In the genomic region with DNA sequence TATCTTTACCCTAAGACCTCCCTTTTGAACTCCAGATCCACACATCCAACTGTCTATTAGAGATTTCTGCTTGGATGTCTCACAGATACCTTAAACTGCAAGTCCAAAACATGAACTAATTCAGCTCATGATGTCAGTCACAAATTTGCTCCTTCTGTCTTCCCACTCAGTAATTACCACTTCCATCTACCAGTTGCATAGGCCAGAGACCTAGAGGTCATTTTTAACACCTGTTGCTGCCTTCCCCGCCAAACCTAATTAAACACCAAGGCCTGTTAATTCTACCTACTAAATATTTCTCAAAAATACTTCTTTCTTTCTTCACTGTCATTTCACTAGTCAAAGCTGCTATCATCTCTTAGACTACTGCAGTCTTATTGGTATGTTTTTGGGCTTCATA, we compare ENCODE assay signal across 17 cellular contexts. TPM values are rescaled to one million over a fixed set of nuclear protein-coding genes. Genes with fewer than 3 reads are reported as not detected.
A peak's percentile ranks its signal among the peaks of the same experiment; 100 is the strongest.
DNase-seq lines count a peak whose midpoint lies in the region; ATAC-seq and TF ChIP-seq lines count a peak whose summit lies in the region.
"Had no signal": no experiment of that assay in that cellular context is flagged by ENCODE, and none has a peak within 500 bp of the region (broad histone marks: within the 10 kb centered on the region; RNA-seq: fewer than 3 reads in every experiment).

No MANE protein-coding gene starts in this region.

- H3K9me2 ChIP-seq in Loucy (replicated peaks; ENCODE audit: low read depth, low read length): no peaks in the 10 kb centered on the region

- no peaks in the 10 kb centered on the region; the same call in 1 of the 2 replicates for H3F3A ChIP-seq in Loucy (ENCODE audit: low read depth)

- H3K27ac Mint-ChIP-seq in activated naive CD8-positive, alpha-beta T cell: peak overlapping the region; percentile 7
- no peak overlapping the region for H3K27ac Mint-ChIP-seq in activated naive CD8-positive, alpha-beta T cell treated with anti-CD3 and anti-CD28 coated beads, Interleukin-2, amount 50 U/mL, for 24 hours
- H3K27ac Mint-ChIP-seq in immature natural killer cell: peak overlapping the region; percentile 0 to 41 (median 16)
- peak overlapping the region; percentile 14 for H3K27ac Mint-ChIP-seq in stimulated activated effector memory CD8-positive, alpha-beta T cell treated with anti-CD3 and anti-CD28 coated beads, Interleukin-12 subunit alpha, Interleukin-12 subunit beta, amount 100 ng/mL, for 72 hours

- H3K4me1 Mint-ChIP-seq in activated naive CD8-positive, alpha-beta T cell (ENCODE audit: low read depth): peaks cover 64% of the 10 kb centered on the region
- H3K4me1 Mint-ChIP-seq in activated naive CD8-positive, alpha-beta T cell treated with anti-CD3 and anti-CD28 coated beads, Interleukin-2, amount 50 U/mL, for 24 hours: peaks cover 45% of the 10 kb centered on the region
- H3K4me1 Mint-ChIP-seq in immature natural killer cell: peaks cover 54 to 83% of the 10 kb centered on the region in 2 donors
- H3K4me1 Mint-ChIP-seq in stimulated activated effector memory CD8-positive, alpha-beta T cell treated with anti-CD3 and anti-CD28 coated beads, Interleukin-12 subunit alpha, Interleukin-12 subunit beta, amount 100 ng/mL, for 72 hours: peaks cover 42% of the 10 kb centered on the region

- no peaks in the 10 kb centered on the region for H3K27me3 ChIP-seq in Loucy (ENCODE audit: insufficient read depth, low read length, poor library complexity, severe bottlenecking)
- no peaks in the 10 kb centered on the region for H3K27me3 ChIP-seq in spleen (replicated peaks in 1 of 7)

- H3K36me3 ChIP-seq in Loucy (ENCODE audit: insufficient read depth, low read length) (no peaks in the 10 kb centered on the region), spleen (peaks cover 0 to 3% (median 0%) of the 10 kb centered on the region in 6 donors)
- H3K36me3 ChIP-seq: HAP-1 had no signal

- no peak overlapping the region for H3K9ac ChIP-seq in Loucy (ENCODE audit: low read depth, low read length, poor library complexity, severe bottlenecking)

- no peak overlapping the region for H2AFZ ChIP-seq in Loucy (ENCODE audit: low read length)
- H2AFZ ChIP-seq: PC-9 had no signal

- no peak overlapping the region for H3K27ac ChIP-seq in spleen
- H3K27ac ChIP-seq: PC-9 had no signal

- H4K20me1 ChIP-seq in Loucy (ENCODE audit: insufficient read depth, low read length, poor library complexity, severe bottlenecking): peaks cover 10% of the 10 kb centered on the region

- H3K4me1 ChIP-seq in Loucy (ENCODE audit: insufficient read depth, low read length, poor library complexity, severe bottlenecking): peaks cover 51% of the 10 kb centered on the region
- H3K4me1 ChIP-seq in spleen: peaks cover 19 to 90% (median 40%) of the 10 kb centered on the region in 6 donors

- H3K4me2 ChIP-seq in Loucy (ENCODE audit: low read depth, low read length, poor library complexity, severe bottlenecking): peak overlapping the region; percentile 2
- H3K4me2 ChIP-seq: PC-9 had no signal

- H3K9me3 Mint-ChIP-seq in activated naive CD8-positive, alpha-beta T cell (ENCODE audit: low read depth): no peaks in the 10 kb centered on the region
- peaks cover 3% of the 10 kb centered on the region for H3K9me3 Mint-ChIP-seq in activated naive CD8-positive, alpha-beta T cell treated with anti-CD3 and anti-CD28 coated beads, Interleukin-2, amount 50 U/mL, for 24 hours
- H3K9me3 Mint-ChIP-seq in immature natural killer cell: no peaks in the 10 kb centered on the region
- H3K9me3 Mint-ChIP-seq in stimulated activated effector memory CD8-positive, alpha-beta T cell treated with anti-CD3 and anti-CD28 coated beads, Interleukin-12 subunit alpha, Interleukin-12 subunit beta, amount 100 ng/mL, for 72 hours: no peaks in the 10 kb centered on the region
- H3K9me3 Mint-ChIP-seq: IgD-negative memory B cell had no signal

- intact Hi-C loops in spleen (cut with DNase I; ENCODE audit: low total_unique reads): loop anchor here (10.0 kb wide), 1 partner anchor 60 kb away; a partner anchor contains a TSS

- H3K36me3 Mint-ChIP-seq in activated naive CD8-positive, alpha-beta T cell: peaks cover 5% of the 10 kb centered on the region
- H3K36me3 Mint-ChIP-seq in activated naive CD8-positive, alpha-beta T cell treated with anti-CD3 and anti-CD28 coated beads, Interleukin-2, amount 50 U/mL, for 24 hours (ENCODE audit: low read depth): peaks cover 13% of the 10 kb centered on the region
- H3K36me3 Mint-ChIP-seq in immature natural killer cell: peaks cover 0 to 11% (median 10%) of the 10 kb centered on the region in 3 donors
- peaks cover 7% of the 10 kb centered on the region for H3K36me3 Mint-ChIP-seq in stimulated activated effector memory CD8-positive, alpha-beta T cell treated with anti-CD3 and anti-CD28 coated beads, Interleukin-12 subunit alpha, Interleukin-12 subunit beta, amount 100 ng/mL, for 72 hours

- TF ChIP-seq CTCF in Loucy (conservative IDR thresholded peaks at IDR 0.05; ENCODE audit: low read length) (no peak), spleen (IDR thresholded peaks at IDR 0.05 in 8 of 11, conservative IDR thresholded peaks at IDR 0.05 in 3 of 11) (no peak)

- H3K4me3 ChIP-seq in Loucy (ENCODE audit: low read length, poor library complexity, severe bottlenecking) (no peak overlapping the region), spleen (no peak overlapping the region)
- H3K4me3 ChIP-seq: HAP-1, PC-9 had no signal

- H3K9me3 ChIP-seq in Loucy (ENCODE audit: insufficient read depth, low read depth, low read length) (no peaks in the 10 kb centered on the region), spleen (no peaks in the 10 kb centered on the region)
- H3K9me3 ChIP-seq: HAP-1 had no signal

- no peak for ATAC-seq in activated naive CD8-positive, alpha-beta T cell treated with anti-CD3 and anti-CD28 coated beads, Interleukin-2, amount 50 U/mL, for 24 hours
- no peak for ATAC-seq in stimulated activated effector memory CD8-positive, alpha-beta T cell treated with anti-CD3 and anti-CD28 coated beads, Interleukin-12 subunit alpha, Interleukin-12 subunit beta, amount 100 ng/mL, for 72 hours
- ATAC-seq in HG02623 (IDR thresholded peaks at IDR 0.05; ENCODE audit: unreplicated experiment): no peak

- no peak for DNase-seq in activated naive CD8-positive, alpha-beta T cell treated with anti-CD3 and anti-CD28 coated beads, Interleukin-2, amount 50 U/mL, for 24 hours
- DNase-seq in immature natural killer cell (no peak), spleen (no peak)
- DNase-seq in stimulated activated effector memory CD8-positive, alpha-beta T cell treated with anti-CD3 and anti-CD28 coated beads, Interleukin-12 subunit alpha, Interleukin-12 subunit beta, amount 100 ng/mL, for 72 hours (ENCODE audit: low spot score in 2 of 2): no peak
- DNase-seq in NK-92 treated with Interleukin-12 subunit alpha and Interleukin-12 subunit beta, amount 100 ng/mL, for 24 hours (lab: John Stamatoyannopoulos, UW): no peak
- DNase-seq: C1 segment of cervical spinal cord, DMS79 treated with DMSO at 0.1 percent for 48 hours, Kasumi-1, NCI-H1105, NCI-H187, NCI-H526 treated with DMSO at 0.1 percent for 48 hours, PC-9 had no signal

- TF ChIP-seq POLR2A in spleen (IDR thresholded peaks at IDR 0.05): no peak

- H3K4me3 Mint-ChIP-seq in activated naive CD8-positive, alpha-beta T cell: no peak overlapping the region
- H3K4me3 Mint-ChIP-seq in activated naive CD8-positive, alpha-beta T cell treated with anti-CD3 and anti-CD28 coated beads, Interleukin-2, amount 50 U/mL, for 24 hours: no peak overlapping the region
- peak overlapping the region in 1 of 5 donors; percentile 1 for H3K4me3 Mint-ChIP-seq in immature natural killer cell
- H3K4me3 Mint-ChIP-seq in stimulated activated effector memory CD8-positive, alpha-beta T cell treated with anti-CD3 and anti-CD28 coated beads, Interleukin-12 subunit alpha, Interleukin-12 subunit beta, amount 100 ng/mL, for 72 hours: no peak overlapping the region

- no peaks in the 10 kb centered on the region for H3K27me3 Mint-ChIP-seq in activated naive CD8-positive, alpha-beta T cell
- no peaks in the 10 kb centered on the region for H3K27me3 Mint-ChIP-seq in activated naive CD8-positive, alpha-beta T cell treated with anti-CD3 and anti-CD28 coated beads, Interleukin-2, amount 50 U/mL, for 24 hours
- H3K27me3 Mint-ChIP-seq in immature natural killer cell (ENCODE audit: low read depth in 3 of 3): peaks cover 0 to 10% (median 5%) of the 10 kb centered on the region in 3 donors
- H3K27me3 Mint-ChIP-seq: IgD-negative memory B cell had no signal

- 93 to 100% (median 96%) methylated on average over 1 of the region's 1 CpG for WGBS in spleen, 5 donors

- peaks cover 83% of the 10 kb centered on the region for H3K79me2 ChIP-seq in Loucy (ENCODE audit: insufficient read depth, low read length)

RNA-seq across cellular contexts. Expression of a gene that starts 8.2 kb away (rescaled TPM):
- polyA plus RNA-seq in immature natural killer cell: 1 to 10 TPM; 4.1 to 8.6 (median 5.0) TPM
- total RNA-seq in spleen: 10 to 100 TPM; 28.9 to 47.4 (median 39.0) TPM
- 1 to 10 TPM; 5.6 to 9.1 (median 5.8) TPM for polyA plus RNA-seq in spleen

RNA-seq across cellular contexts. Expression of a gene that starts 57.2 kb away (rescaled TPM):
- 100 to 1,000 TPM in 1 of 3 donors, 10 to 100 TPM in 2; 81.1 to 101 (median 82.8) TPM for polyA plus RNA-seq in immature natural killer cell
- total RNA-seq in spleen: 10 to 100 TPM; 18.6 to 27.7 (median 24.1) TPM
- polyA plus RNA-seq in spleen: 10 to 100 TPM; 14.2 to 18.1 (median 15.1) TPM

Comparison
In these comparisons a context has a peak if more than half of its experiments do, and no peak if none do; other contexts are left out.
1. RNA of a gene that starts 57.2 kb away (polyA plus RNA-seq): 81.1 to 101 TPM in immature natural killer cell; 14.2 to 18.1 TPM in spleen; every median in the first group is over 4 times any median in the second.